ENCODE assay signal across 1 cellular context in genomic region chr20:19785173-19785799, GRCh38.
TF ChIP-seq lines count a peak whose summit lies in the region.

No MANE protein-coding gene starts in this region.

TF ChIP-seq in SK-N-SH, 30 proteins besides CTCF, POLR2A, EP300 and RAD21 (continued from another document):
- TF ChIP-seq, protein P1, sequence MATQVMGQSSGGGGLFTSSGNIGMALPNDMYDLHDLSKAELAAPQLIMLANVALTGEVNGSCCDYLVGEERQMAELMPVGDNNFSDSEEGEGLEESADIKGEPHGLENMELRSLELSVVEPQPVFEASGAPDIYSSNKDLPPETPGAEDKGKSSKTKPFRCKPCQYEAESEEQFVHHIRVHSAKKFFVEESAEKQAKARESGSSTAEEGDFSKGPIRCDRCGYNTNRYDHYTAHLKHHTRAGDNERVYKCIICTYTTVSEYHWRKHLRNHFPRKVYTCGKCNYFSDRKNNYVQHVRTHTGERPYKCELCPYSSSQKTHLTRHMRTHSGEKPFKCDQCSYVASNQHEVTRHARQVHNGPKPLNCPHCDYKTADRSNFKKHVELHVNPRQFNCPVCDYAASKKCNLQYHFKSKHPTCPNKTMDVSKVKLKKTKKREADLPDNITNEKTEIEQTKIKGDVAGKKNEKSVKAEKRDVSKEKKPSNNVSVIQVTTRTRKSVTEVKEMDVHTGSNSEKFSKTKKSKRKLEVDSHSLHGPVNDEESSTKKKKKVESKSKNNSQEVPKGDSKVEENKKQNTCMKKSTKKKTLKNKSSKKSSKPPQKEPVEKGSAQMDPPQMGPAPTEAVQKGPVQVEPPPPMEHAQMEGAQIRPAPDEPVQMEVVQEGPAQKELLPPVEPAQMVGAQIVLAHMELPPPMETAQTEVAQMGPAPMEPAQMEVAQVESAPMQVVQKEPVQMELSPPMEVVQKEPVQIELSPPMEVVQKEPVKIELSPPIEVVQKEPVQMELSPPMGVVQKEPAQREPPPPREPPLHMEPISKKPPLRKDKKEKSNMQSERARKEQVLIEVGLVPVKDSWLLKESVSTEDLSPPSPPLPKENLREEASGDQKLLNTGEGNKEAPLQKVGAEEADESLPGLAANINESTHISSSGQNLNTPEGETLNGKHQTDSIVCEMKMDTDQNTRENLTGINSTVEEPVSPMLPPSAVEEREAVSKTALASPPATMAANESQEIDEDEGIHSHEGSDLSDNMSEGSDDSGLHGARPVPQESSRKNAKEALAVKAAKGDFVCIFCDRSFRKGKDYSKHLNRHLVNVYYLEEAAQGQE (IDR thresholded peaks at IDR 0.05; ENCODE audit: low read depth, low read length), result no peak
- no peak for TF ChIP-seq SMC3 (IDR thresholded peaks at IDR 0.05; ENCODE audit: low read depth, low read length)
- TF ChIP-seq RFX5 (IDR thresholded peaks at IDR 0.05; ENCODE audit: low read length), result no peak
- no peak for TF ChIP-seq TCF12 (IDR thresholded peaks at IDR 0.05)
- TF ChIP-seq JUND (IDR thresholded peaks at IDR 0.05), result no peak
- no peak for TF ChIP-seq FOXM1 (IDR thresholded peaks at IDR 0.05; ENCODE audit: low read depth)
